ENCODE assay signal across 9 cellular contexts in genomic region chr14:105012171-105012985, GRCh38. TPM values are rescaled to one million over a fixed set of nuclear protein-coding genes. Genes with fewer than 3 reads are reported as not detected.
DNase-seq lines count a peak whose midpoint lies in the region; ATAC-seq, FAIRE-seq and TF ChIP-seq lines count a peak whose summit lies in the region.
"Had no signal": no experiment of that assay in that cellular context is flagged by ENCODE, and none has a peak within 500 bp of the region (broad histone marks: within the 10 kb centered on the region; RNA-seq: fewer than 3 reads in every experiment).

No MANE protein-coding gene starts in this region.

- H3K9ac ChIP-seq in astrocyte (ENCODE audit: low read length) (no peak overlapping the region), keratinocyte (ENCODE audit: control insufficient read depth, extremely low read depth, insufficient read depth, low read length) (no peak overlapping the region)

- H3K4me3 ChIP-seq in astrocyte (ENCODE audit: insufficient read depth, low read depth, low read length) (no peak overlapping the region), keratinocyte (ENCODE audit: control insufficient read depth in 2 of 3, extremely low read depth in 1 of 3, insufficient read depth in 2 of 3, low read depth in 1 of 3, low read length in 3 of 3) (no peak overlapping the region), upper lobe of right lung (no peak overlapping the region)
- H3K4me3 ChIP-seq: suprapubic skin had no signal

- ATAC-seq in upper lobe of right lung (peak; percentile 71), HG03439 (IDR thresholded peaks at IDR 0.05; ENCODE audit: unreplicated experiment) (no peak)

- no peaks in the 10 kb centered on the region for H3K27me3 Mint-ChIP-seq in activated CD4-positive, alpha-beta T cell treated with anti-CD3 and anti-CD28 coated beads, Interleukin-2, amount 10 ng/mL, durations not matched to agents 7 days and 5 days
- H3K27me3 Mint-ChIP-seq in astrocyte (ENCODE audit: low read depth, unreplicated experiment) = no peaks in the 10 kb centered on the region

- H3K36me3 ChIP-seq in astrocyte (ENCODE audit: insufficient read depth, low read length) (peaks cover 17% of the 10 kb centered on the region), keratinocyte (ENCODE audit: control insufficient read depth in 2 of 2, extremely low read depth in 1 of 2, insufficient read depth in 2 of 2, low read length in 2 of 2) (peaks cover 24 to 25% of the 10 kb centered on the region in 2 experiments), upper lobe of right lung (peaks cover 25% of the 10 kb centered on the region)

- peaks cover 10% of the 10 kb centered on the region for H3K4me1 ChIP-seq in astrocyte (ENCODE audit: insufficient read depth, low read length)
- peaks cover 44% of the 10 kb centered on the region for H3K4me1 ChIP-seq in keratinocyte (ENCODE audit: control insufficient read depth, extremely low read depth, insufficient read depth, low read length)
- H3K4me1 ChIP-seq in upper lobe of right lung = no peaks in the 10 kb centered on the region

- H3K4me1 Mint-ChIP-seq in activated CD4-positive, alpha-beta T cell treated with anti-CD3 and anti-CD28 coated beads, Interleukin-2, amount 10 ng/mL, durations not matched to agents 7 days and 5 days = peaks cover 46% of the 10 kb centered on the region
- H3K4me1 Mint-ChIP-seq in astrocyte (ENCODE audit: low read depth, unreplicated experiment) = no peaks in the 10 kb centered on the region

- H3K27ac ChIP-seq in astrocyte (ENCODE audit: low read depth, low read length) (no peak overlapping the region), keratinocyte (ENCODE audit: control insufficient read depth, insufficient read depth, low read length) (no peak overlapping the region), upper lobe of right lung (no peak overlapping the region)
- H3K27ac ChIP-seq: suprapubic skin had no signal

- no peak overlapping the region for H2AFZ ChIP-seq in astrocyte (ENCODE audit: low read depth, low read length)
- no peak overlapping the region for H2AFZ ChIP-seq in keratinocyte (ENCODE audit: control insufficient read depth, low read length)

- H3K4me2 ChIP-seq in astrocyte (ENCODE audit: low read length) (no peak overlapping the region), keratinocyte (ENCODE audit: control insufficient read depth, extremely low read depth, insufficient read depth, low read depth, low read length) (peak overlapping the region; percentile 19)

- H3K9me1 ChIP-seq in keratinocyte (ENCODE audit: control insufficient read depth, extremely low read depth, insufficient read depth, low read length) = peaks cover 6% of the 10 kb centered on the region

- intact Hi-C loops in upper lobe of right lung (cut with DNase I) = no loop called here

- no peak for FAIRE-seq in astrocyte (lab: Jason Lieb, UNC)
- peak; percentile 43 for FAIRE-seq in keratinocyte (lab: Jason Lieb, UNC)

- DNase-seq in activated CD4-positive, alpha-beta T cell treated with anti-CD3 and anti-CD28 coated beads, Interleukin-2, amount 10 ng/mL, durations not matched to agents 7 days and 5 days = no peak
- DNase-seq in activated CD4-positive, alpha-beta T cell treated with anti-CD3 and anti-CD28 coated beads for 4 hours = no peak
- DNase-seq in astrocyte (ENCODE audit: low read depth) (no peak), keratinocyte (ENCODE audit: low read depth, low spot score) (no peak), upper lobe of right lung (no peak), glomerular visceral epithelial cell (ENCODE audit: extremely low spot score) (no peak), AG20443 (ENCODE audit: low spot score) (no peak)

- H3K27me3 ChIP-seq in astrocyte (ENCODE audit: insufficient read depth, low read length) (no peaks in the 10 kb centered on the region), keratinocyte (ENCODE audit: control insufficient read depth, extremely low read depth, insufficient read depth, low read length) (no peaks in the 10 kb centered on the region), upper lobe of right lung (no peaks in the 10 kb centered on the region)
- H3K27me3 ChIP-seq: suprapubic skin had no signal

- H3K9me3 ChIP-seq in astrocyte (ENCODE audit: insufficient read depth, low read depth, low read length) (no peaks in the 10 kb centered on the region), keratinocyte (ENCODE audit: control insufficient read depth, low read depth, low read length) (no peaks in the 10 kb centered on the region), upper lobe of right lung (no peaks in the 10 kb centered on the region)
- H3K9me3 ChIP-seq: suprapubic skin had no signal

- POLR2A ChIA-PET in activated CD4-positive, alpha-beta T cell treated with anti-CD3 and anti-CD28 coated beads, Interleukin-2, amount 10 ng/mL, durations not matched to agents 7 days and 5 days (lab: Charles Lee) = no interaction called here

- TF ChIP-seq CTCF in astrocyte (IDR thresholded peaks at IDR 0.05; ENCODE audit: insufficient read depth, low read depth, low read length) = peak; percentile 16
- TF ChIP-seq CTCF in keratinocyte (optimal IDR thresholded peaks at IDR 0.05 in 1 of 3, IDR thresholded peaks at IDR 0.05 in 1 of 3, conservative IDR thresholded peaks at IDR 0.05 in 1 of 3; ENCODE audit: extremely low read depth in 1 of 3, insufficient read depth in 2 of 3, low read length in 3 of 3) = peak; percentile 65 to 83 (median 72)
- peak; percentile 45 for TF ChIP-seq CTCF in upper lobe of right lung (IDR thresholded peaks at IDR 0.05)

- H4K20me1 ChIP-seq in astrocyte (ENCODE audit: insufficient read depth, low read length) (peaks cover 82% of the 10 kb centered on the region), keratinocyte (ENCODE audit: control insufficient read depth, extremely low read depth, insufficient read depth, low read length) (peaks cover 57% of the 10 kb centered on the region)

- H3K36me3 Mint-ChIP-seq in activated CD4-positive, alpha-beta T cell treated with anti-CD3 and anti-CD28 coated beads, Interleukin-2, amount 10 ng/mL, durations not matched to agents 7 days and 5 days (ENCODE audit: low read depth) = peaks cover 51% of the 10 kb centered on the region
- H3K36me3 Mint-ChIP-seq in astrocyte (ENCODE audit: low read depth, unreplicated experiment) = peaks cover 7% of the 10 kb centered on the region

- CTCF ChIA-PET in activated CD4-positive, alpha-beta T cell treated with anti-CD3 and anti-CD28 coated beads, Interleukin-2, amount 10 ng/mL, durations not matched to agents 7 days and 5 days (lab: Charles Lee) = interaction anchor here (1.0 to 1.7 kb wide), 3 partner anchors 10 to 49 kb away, joined by 3 to 7 read pairs (median 3); no protein-coding TSS in a partner anchor

- no peaks in the 10 kb centered on the region for H3K9me3 Mint-ChIP-seq in activated CD4-positive, alpha-beta T cell treated with anti-CD3 and anti-CD28 coated beads, Interleukin-2, amount 10 ng/mL, durations not matched to agents 7 days and 5 days
- H3K9me3 Mint-ChIP-seq in astrocyte (ENCODE audit: unreplicated experiment) = no peaks in the 10 kb centered on the region

- H3K4me3 Mint-ChIP-seq in activated CD4-positive, alpha-beta T cell treated with anti-CD3 and anti-CD28 coated beads, Interleukin-2, amount 10 ng/mL, durations not matched to agents 7 days and 5 days = no peak overlapping the region
- H3K4me3 Mint-ChIP-seq in astrocyte (ENCODE audit: unreplicated experiment) = no peak overlapping the region

- H3K79me2 ChIP-seq in astrocyte (ENCODE audit: insufficient read depth, low read length) (peaks cover 86% of the 10 kb centered on the region), keratinocyte (ENCODE audit: control insufficient read depth, insufficient read depth, low read length) (peaks cover 96% of the 10 kb centered on the region)

- peak overlapping the region; percentile 19 for H3K27ac Mint-ChIP-seq in activated CD4-positive, alpha-beta T cell treated with anti-CD3 and anti-CD28 coated beads, Interleukin-2, amount 10 ng/mL, durations not matched to agents 7 days and 5 days
- no peak overlapping the region for H3K27ac Mint-ChIP-seq in astrocyte (ENCODE audit: unreplicated experiment)

- dilution Hi-C loops in keratinocyte (cut with MboI; ENCODE audit: extremely low pct_ligation_motif_present, low sequenced_read_pairs) = no loop called here

RNA-seq across cellular contexts. Expression of gene CDCA4, which starts 8.5 kb away (rescaled TPM):
- total RNA-seq in activated CD4-positive, alpha-beta T cell treated with anti-CD3 and anti-CD28 coated beads, Interleukin-2, amount 10 ng/mL, durations not matched to agents 7 days and 5 days = 10 to 100 TPM; 53.0 to 56.6 TPM
- total RNA-seq in astrocyte = 8.7 and 11.3 TPM in 2 replicates
- 29.8 to 48.7 TPM (median 35.7 TPM) in 3 replicates for polyA plus RNA-seq in keratinocyte
- polyA plus RNA-seq in keratinocyte (2011; ENCODE audit: low read depth) = 5.3 TPM
- 22.7 and 31.2 TPM in 2 replicates for polyA plus RNA-seq in keratinocyte (2011; cell fraction: cytosol; rRNA removed)
- polyA plus RNA-seq in keratinocyte (2011; cell fraction: nucleus; rRNA removed) = 30.3 and 36.4 TPM in 2 replicates
- polyA plus RNA-seq in keratinocyte (2012; ENCODE audit: low replicate concordance) = 15.0 and 47.2 TPM in 2 replicates
- 21.6 to 29.0 TPM (median 28.1 TPM) in 3 replicates for polyA minus RNA-seq in keratinocyte
- polyA minus RNA-seq in keratinocyte (2011; cell fraction: cytosol; rRNA and poly(A)+ RNA removed) = 44.7 TPM
- 20.9 and 27.0 TPM in 2 replicates for polyA minus RNA-seq in keratinocyte (2011; cell fraction: nucleus; rRNA and poly(A)+ RNA removed)
- 4.1 TPM for total RNA-seq in upper lobe of right lung

RNA-seq across cellular contexts. Expression of gene CLBA1, which starts 26.8 kb away (rescaled TPM):
- total RNA-seq in activated CD4-positive, alpha-beta T cell treated with anti-CD3 and anti-CD28 coated beads, Interleukin-2, amount 10 ng/mL, durations not matched to agents 7 days and 5 days = under 1 TPM; 0.60 to 0.77 TPM
- total RNA-seq in astrocyte (6.3 and 7.2 TPM in 2 replicates), upper lobe of right lung (6.9 TPM)
- polyA plus RNA-seq in keratinocyte = 8.6 to 11.7 TPM (median 9.1 TPM) in 3 replicates
- 3.3 TPM for polyA plus RNA-seq in keratinocyte (2011; ENCODE audit: low read depth)
- 8.1 and 9.8 TPM in 2 replicates for polyA plus RNA-seq in keratinocyte (2011; cell fraction: cytosol; rRNA removed)
- polyA plus RNA-seq in keratinocyte (2011; cell fraction: nucleus; rRNA removed) = 22.6 and 24.3 TPM in 2 replicates
- polyA plus RNA-seq in keratinocyte (2012; ENCODE audit: low replicate concordance) = 10.3 and 10.9 TPM in 2 replicates
- 5.1 to 5.2 TPM (median 5.1 TPM) in 3 replicates for polyA minus RNA-seq in keratinocyte
- polyA minus RNA-seq in keratinocyte (2011; cell fraction: cytosol; rRNA and poly(A)+ RNA removed) = 6.5 TPM
- 7.3 and 15.5 TPM in 2 replicates for polyA minus RNA-seq in keratinocyte (2011; cell fraction: nucleus; rRNA and poly(A)+ RNA removed)

RNA-seq across cellular contexts. Expression of gene AHNAK2, which starts 34.2 kb away (rescaled TPM):
- total RNA-seq in activated CD4-positive, alpha-beta T cell treated with anti-CD3 and anti-CD28 coated beads, Interleukin-2, amount 10 ng/mL, durations not matched to agents 7 days and 5 days = not detected
- total RNA-seq in astrocyte = 34.3 and 44.7 TPM in 2 replicates
- 142 to 198 TPM (median 164 TPM) in 3 replicates for polyA plus RNA-seq in keratinocyte
- 725 TPM for polyA plus RNA-seq in keratinocyte (2011; ENCODE audit: low read depth)
- 78.9 and 92.5 TPM in 2 replicates for polyA plus RNA-seq in keratinocyte (2011; cell fraction: cytosol; rRNA removed)
- polyA plus RNA-seq in keratinocyte (2011; cell fraction: nucleus; rRNA removed) = 988 and 1,021 TPM in 2 replicates
- 289 and 443 TPM in 2 replicates for polyA plus RNA-seq in keratinocyte (2012; ENCODE audit: low replicate concordance)
- 622 to 721 TPM (median 625 TPM) in 3 replicates for polyA minus RNA-seq in keratinocyte
- 342 TPM for polyA minus RNA-seq in keratinocyte (2011; cell fraction: cytosol; rRNA and poly(A)+ RNA removed)
- 1,549 and 2,078 TPM in 2 replicates for polyA minus RNA-seq in keratinocyte (2011; cell fraction: nucleus; rRNA and poly(A)+ RNA removed)
- total RNA-seq in upper lobe of right lung = 13.7 TPM

RNA-seq across cellular contexts. Expression of gene GPR132, which starts 52.9 kb away (rescaled TPM):
- total RNA-seq in activated CD4-positive, alpha-beta T cell treated with anti-CD3 and anti-CD28 coated beads, Interleukin-2, amount 10 ng/mL, durations not matched to agents 7 days and 5 days = 10 to 100 TPM; 44.2 to 46.6 TPM
- total RNA-seq in astrocyte = 1.7 and 2.2 TPM in 2 replicates
- not detected in 3 replicates for polyA plus RNA-seq in keratinocyte
- polyA plus RNA-seq in keratinocyte (2011; ENCODE audit: low read depth) = not detected
- not detected in 2 replicates for polyA plus RNA-seq in keratinocyte (2011; cell fraction: cytosol; rRNA removed)
- polyA plus RNA-seq in keratinocyte (2011; cell fraction: nucleus; rRNA removed) = not detected in 2 replicates
- polyA plus RNA-seq in keratinocyte (2012; ENCODE audit: low replicate concordance) = 0.39 and 1.2 TPM in 2 replicates
- polyA minus RNA-seq in keratinocyte = not detected in 3 replicates
- polyA minus RNA-seq in keratinocyte (2011; cell fraction: cytosol; rRNA and poly(A)+ RNA removed) = not detected
- not detected in 2 replicates for polyA minus RNA-seq in keratinocyte (2011; cell fraction: nucleus; rRNA and poly(A)+ RNA removed)
- total RNA-seq in upper lobe of right lung = 6.7 TPM

Comparison
In these comparisons a context has a peak if more than half of its experiments do, and no peak if none do; other contexts are left out.
1. CTCF ChIP-seq: peak in every context shown above with its lines; median percentile 72 in keratinocyte; 45 in upper lobe of right lung; 16 in astrocyte.
2. RNA of gene AHNAK2, which starts 34.2 kb away (total RNA-seq): 34.3 to 44.7 TPM in astrocyte and 13.7 TPM in upper lobe of right lung (single experiment); not detected in activated CD4-positive, alpha-beta T cell treated with anti-CD3 and anti-CD28 coated beads, Interleukin-2, amount 10 ng/mL, durations not matched to agents 7 days and 5 days; every median in the first group is over 10 times any median in the second.